Comparison of ENCODE assay signal across 8 cellular contexts in genomic region chr21:17925000-17925610, GRCh38.
DNase-seq lines count a peak whose midpoint lies in the region; ATAC-seq and TF ChIP-seq lines count a peak whose summit lies in the region.

No MANE protein-coding gene starts in this region.

- no peak overlapping the region for H3K4me3 Mint-ChIP-seq in CD8-positive, alpha-beta T cell
- H3K4me3 Mint-ChIP-seq in WTC11: no peak overlapping the region
- no peak overlapping the region for H3K4me3 Mint-ChIP-seq in stimulated activated naive CD8-positive, alpha-beta T cell treated with anti-CD3 and anti-CD28 coated beads, Interleukin-15, amount 100 ng/mL, for 72 hours

- H3K4me3 ChIP-seq in CD8-positive, alpha-beta T cell (ENCODE audit: low read depth, low read length): no peak overlapping the region

- H3K36me3 ChIP-seq in CD8-positive, alpha-beta T cell (ENCODE audit: insufficient read depth, low read length): no peaks in the 10 kb centered on the region

- POLR2A ChIA-PET in CD8-positive, alpha-beta T cell (lab: Charles Lee): interaction anchor here (1.3 kb wide), 1 partner anchor 104 kb away, joined by 3 read pairs; no protein-coding TSS in a partner anchor
- POLR2A ChIA-PET in WTC11 (lab: Charles Lee): no interaction called here

- CTCF ChIA-PET in CD8-positive, alpha-beta T cell (lab: Charles Lee): interaction anchor here (0.7 to 6.3 kb wide), 24 partner anchors 10 to 339 kb away, joined by 3 to 68 read pairs (median 4); no protein-coding TSS in a partner anchor
- CTCF ChIA-PET in WTC11 (lab: Charles Lee): interaction anchor here (0.6 to 2.9 kb wide), 28 partner anchors 10 to 1447 kb away, joined by 3 to 13 read pairs (median 5); no protein-coding TSS in a partner anchor

- no peak overlapping the region for H3K27ac Mint-ChIP-seq in CD8-positive, alpha-beta T cell
- H3K27ac Mint-ChIP-seq in WTC11: no peak overlapping the region
- no peak overlapping the region for H3K27ac Mint-ChIP-seq in stimulated activated naive CD8-positive, alpha-beta T cell treated with anti-CD3 and anti-CD28 coated beads, Interleukin-15, amount 100 ng/mL, for 72 hours

- TF ChIP-seq CTCF in CD8-positive, alpha-beta T cell (IDR thresholded peaks at IDR 0.05): peak; percentile 76
- TF ChIP-seq CTCF in WTC11 (IDR thresholded peaks at IDR 0.05): peak; percentile 78

- peaks cover 9% of the 10 kb centered on the region for H3K9me3 Mint-ChIP-seq in CD8-positive, alpha-beta T cell
- peaks cover 19% of the 10 kb centered on the region for H3K9me3 Mint-ChIP-seq in WTC11
- peaks cover 4 to 12% of the 10 kb centered on the region in 2 donors for H3K9me3 Mint-ChIP-seq in stimulated activated naive CD8-positive, alpha-beta T cell treated with anti-CD3 and anti-CD28 coated beads, Interleukin-15, amount 100 ng/mL, for 72 hours

- no peak overlapping the region for H3K27ac ChIP-seq in CD8-positive, alpha-beta T cell (ENCODE audit: low read depth, low read length)

- no peaks in the 10 kb centered on the region for H3K36me3 Mint-ChIP-seq in CD8-positive, alpha-beta T cell
- peaks cover 22% of the 10 kb centered on the region for H3K36me3 Mint-ChIP-seq in WTC11

- H3K9me3 ChIP-seq in CD8-positive, alpha-beta T cell (ENCODE audit: low read length): no peaks in the 10 kb centered on the region

- no peaks in the 10 kb centered on the region for H3K4me1 ChIP-seq in CD8-positive, alpha-beta T cell (ENCODE audit: insufficient read depth, low read length)

- intact Hi-C loops in CD8-positive, alpha-beta T cell (cut with DNase I, micrococcal nuclease): loop anchor here (1.0 to 10.0 kb wide), 3 partner anchors 22 to 540 kb away; no protein-coding TSS in a partner anchor

- peak in 6 of 7 experiments; percentile 18 to 57 (median 44) for DNase-seq in CD8-positive, alpha-beta T cell
- peak; percentile 26 for DNase-seq in NCI-H2171 (lab: John Stamatoyannopoulos, UW)
- peak; percentile 53 for DNase-seq in WTC11 (ENCODE audit: low spot score)
- peak; percentile 60 for DNase-seq in ecto neural progenitor cell (ENCODE audit: low spot score)
- DNase-seq in medulla oblongata (ENCODE audit: extremely low spot score): peak; percentile 70
- DNase-seq in stimulated activated naive CD8-positive, alpha-beta T cell treated with anti-CD3 and anti-CD28 coated beads, Interleukin-15, amount 100 ng/mL, for 72 hours: peak; percentile 38 to 53

- peak; percentile 87 for ATAC-seq in CD8-positive, alpha-beta T cell
- peak; percentile 85 for ATAC-seq in GM19035 (IDR thresholded peaks at IDR 0.05; ENCODE audit: unreplicated experiment)
- peak; percentile 93 for ATAC-seq in HG03097 (IDR thresholded peaks at IDR 0.05; ENCODE audit: low FRiP score, unreplicated experiment)
- ATAC-seq in WTC11: peak; percentile 99
- ATAC-seq in stimulated activated naive CD8-positive, alpha-beta T cell treated with anti-CD3 and anti-CD28 coated beads, Interleukin-15, amount 100 ng/mL, for 72 hours: peak; percentile 97

- H3K4me1 Mint-ChIP-seq in CD8-positive, alpha-beta T cell (ENCODE audit: low read depth): peaks cover 2% of the 10 kb centered on the region
- H3K4me1 Mint-ChIP-seq in WTC11: peaks cover 23% of the 10 kb centered on the region
- peaks cover 6% of the 10 kb centered on the region for H3K4me1 Mint-ChIP-seq in stimulated activated naive CD8-positive, alpha-beta T cell treated with anti-CD3 and anti-CD28 coated beads, Interleukin-15, amount 100 ng/mL, for 72 hours

- no peaks in the 10 kb centered on the region for H3K27me3 Mint-ChIP-seq in CD8-positive, alpha-beta T cell (ENCODE audit: low read depth)
- H3K27me3 Mint-ChIP-seq in WTC11 (ENCODE audit: low read depth): no peaks in the 10 kb centered on the region
- no peaks in the 10 kb centered on the region for H3K27me3 Mint-ChIP-seq in stimulated activated naive CD8-positive, alpha-beta T cell treated with anti-CD3 and anti-CD28 coated beads, Interleukin-15, amount 100 ng/mL, for 72 hours

- no peaks in the 10 kb centered on the region for H3K27me3 ChIP-seq in CD8-positive, alpha-beta T cell (ENCODE audit: insufficient read depth, low read length)

TF ChIP-seq in WTC11, 78 proteins besides CTCF, POLR2A, EP300 and RAD21:
- TF ChIP-seq HMGA2 (CRISPR knock-in tag; IDR thresholded peaks at IDR 0.05) (no peak), GTF2I (CRISPR knock-in tag; conservative IDR thresholded peaks at IDR 0.05) (no peak), MYBL2 (CRISPR knock-in tag; IDR thresholded peaks at IDR 0.05) (no peak), IRF2 (CRISPR knock-in tag; IDR thresholded peaks at IDR 0.05; ENCODE audit: borderline replicate concordance, low read depth) (no peak), TCF7 (CRISPR knock-in tag; IDR thresholded peaks at IDR 0.05; ENCODE audit: low read depth) (no peak), OVOL2 (CRISPR knock-in tag; IDR thresholded peaks at IDR 0.05; ENCODE audit: borderline replicate concordance) (no peak), TEAD1 (CRISPR knock-in tag; IDR thresholded peaks at IDR 0.05) (no peak), SOX15 (CRISPR knock-in tag; IDR thresholded peaks at IDR 0.05) (no peak), PRRX2 (CRISPR knock-in tag; IDR thresholded peaks at IDR 0.05) (no peak), JUN (CRISPR knock-in tag; IDR thresholded peaks at IDR 0.05) (no peak), ELF4 (CRISPR knock-in tag; IDR thresholded peaks at IDR 0.05; ENCODE audit: low read depth) (no peak), ATF6 (CRISPR knock-in tag; IDR thresholded peaks at IDR 0.05) (no peak)
